Comparison of ENCODE assay signal across 24 cellular contexts in genomic region chr2:11179196-11179595, GRCh38. TPM values are rescaled to one million over a fixed set of nuclear protein-coding genes. Genes with fewer than 3 reads are reported as not detected.
A peak's percentile ranks its signal among the peaks of the same experiment; 100 is the strongest.
DNase-seq lines count a peak whose midpoint lies in the region; ATAC-seq, FAIRE-seq and TF ChIP-seq lines count a peak whose summit lies in the region.
"Had no signal": no experiment of that assay in that cellular context is flagged by ENCODE, and none has a peak within 500 bp of the region (broad histone marks: within the 10 kb centered on the region; RNA-seq: fewer than 3 reads in every experiment).

No MANE protein-coding gene starts in this region.

- CTCF ChIA-PET in SK-N-SH (lab: Yijun Ruan, JAX) (interaction anchor here (1.1 kb wide), 1 partner anchor 16 kb away, joined by 4 read pairs; no protein-coding TSS in a partner anchor), HepG2 (lab: Yijun Ruan, JAX; ENCODE audit: low intra/inter-chr PET ratio, low total read pairs) (no interaction called here)

- H3K27ac Mint-ChIP-seq in nephron progenitor cell = peak overlapping the region; percentile 18
- no peak overlapping the region for H3K27ac Mint-ChIP-seq in GM23338
- H3K27ac Mint-ChIP-seq: B cell; CD4-positive, alpha-beta T cell had no signal

- TF ChIP-seq EP300 in SK-N-SH (IDR thresholded peaks at IDR 0.05; ENCODE audit: borderline replicate concordance in 1 of 2, low read depth in 1 of 2, low read length in 1 of 2) (no peak), HepG2 (IDR thresholded peaks at IDR 0.05; ENCODE audit: low read depth in 2 of 2, low read length in 2 of 2) (no peak), HepG2 (CRISPR knock-in tag; IDR thresholded peaks at IDR 0.05; ENCODE audit: borderline replicate concordance) (no peak)

- H3K9me3 Mint-ChIP-seq in nephron progenitor cell (no peaks in the 10 kb centered on the region), GM23338 (no peaks in the 10 kb centered on the region)
- H3K9me3 Mint-ChIP-seq: CD4-positive, alpha-beta T cell; CD8-positive, alpha-beta memory T cell had no signal

- H3K27me3 ChIP-seq in SK-N-SH (ENCODE audit: insufficient read depth) = no peaks in the 10 kb centered on the region
- no peaks in the 10 kb centered on the region for H3K27me3 ChIP-seq in HepG2 (ENCODE audit: control insufficient read depth in 1 of 2, insufficient read depth in 2 of 2, low read length in 2 of 2)
- no peaks in the 10 kb centered on the region for H3K27me3 ChIP-seq in right lobe of liver
- no peaks in the 10 kb centered on the region for H3K27me3 ChIP-seq in GM23338 (ENCODE audit: insufficient read depth)
- H3K27me3 ChIP-seq: BLaER1 treated with 17β-estradiol and CSF1 and Interleukin-3, amounts not matched to agents 10 nM and 100 nM had no signal

- intact Hi-C loops in HepG2 (cut with micrococcal nuclease; ENCODE audit: unreplicated experiment) (loop anchor here (5.0 kb wide), 1 partner anchor 47 kb away; a partner anchor contains a TSS), right lobe of liver (cut with DNase I) (no loop called here)

- H3K9ac ChIP-seq in SK-N-SH (no peak overlapping the region), HepG2 (ENCODE audit: insufficient read depth, low read depth, low read length) (no peak overlapping the region)
- H3K9ac ChIP-seq: BLaER1 treated with 17β-estradiol and CSF1 and Interleukin-3, amounts not matched to agents 10 nM and 100 nM had no signal

- no peaks in the 10 kb centered on the region for H4K20me1 ChIP-seq in SK-N-SH (ENCODE audit: insufficient read depth)
- H4K20me1 ChIP-seq in HepG2 (ENCODE audit: insufficient read depth, low read length) = no peaks in the 10 kb centered on the region
- H4K20me1 ChIP-seq in GM23338 (replicated peaks; ENCODE audit: insufficient read depth) = no peaks in the 10 kb centered on the region
- H4K20me1 ChIP-seq: BLaER1 treated with 17β-estradiol and CSF1 and Interleukin-3, amounts not matched to agents 10 nM and 100 nM had no signal

- no peak for FAIRE-seq in HepG2 (lab: Jason Lieb, UNC)
- FAIRE-seq: GM12891, GM19239 had no signal

- DNase-seq in SK-N-SH (no peak), HepG2 (ENCODE audit: low spot score) (no peak), right lobe of liver (no peak), nephron progenitor cell (no peak), GM23338 (ENCODE audit: low spot score) (no peak)
- DNase-seq: AML-193; CD4-positive, alpha-beta T cell; CD8-positive, alpha-beta memory T cell; COR-L47; DMS 273 treated with DMSO at 0.1 percent for 48 hours; DMS153; DMS53; DMS79; DND-41; EL; GDM1 had no signal

- H3K4me3 ChIP-seq in SK-N-SH (ENCODE audit: low read depth in 2 of 2, low read length in 1 of 2) (no peak overlapping the region), HepG2 (replicated peaks in 1 of 3; ENCODE audit: insufficient read depth in 1 of 3, low read depth in 2 of 3, low read length in 3 of 3) (no peak overlapping the region), right lobe of liver (no peak overlapping the region), GM23338 (no peak overlapping the region)
- H3K4me3 ChIP-seq: A549; BLaER1 treated with 17β-estradiol and CSF1 and Interleukin-3, amounts not matched to agents 10 nM and 100 nM had no signal

- H3F3A ChIP-seq in SK-N-SH (replicated peaks; ENCODE audit: insufficient read depth) (peaks cover 31% of the 10 kb centered on the region), GM23338 (replicated peaks; ENCODE audit: low read depth) (no peaks in the 10 kb centered on the region)

- H3K4me3 Mint-ChIP-seq in nephron progenitor cell = no peak overlapping the region
- H3K4me3 Mint-ChIP-seq in GM23338 = no peak overlapping the region
- H3K4me3 Mint-ChIP-seq: B cell; CD4-positive, alpha-beta T cell; CD8-positive, alpha-beta memory T cell had no signal

- H3K9me3 ChIP-seq in SK-N-SH (no peaks in the 10 kb centered on the region), HepG2 (ENCODE audit: low read length) (no peaks in the 10 kb centered on the region), right lobe of liver (no peaks in the 10 kb centered on the region)
- H3K9me3 ChIP-seq: A549; BLaER1 treated with 17β-estradiol and CSF1 and Interleukin-3, amounts not matched to agents 10 nM and 100 nM had no signal

- H3K9me2 ChIP-seq in SK-N-SH = no peaks in the 10 kb centered on the region
- no peaks in the 10 kb centered on the region for H3K9me2 ChIP-seq in GM23338 (ENCODE audit: insufficient read depth)

- POLR2A ChIA-PET in SK-N-SH (lab: Yijun Ruan, JAX) (no interaction called here), HepG2 (lab: Yijun Ruan, JAX) (no interaction called here)

- H2AFZ ChIP-seq in SK-N-SH (ENCODE audit: low read depth) (no peak overlapping the region), HepG2 (ENCODE audit: low read length) (no peak overlapping the region), GM23338 (no peak overlapping the region)

- H3K4me2 ChIP-seq in SK-N-SH (no peak overlapping the region), HepG2 (ENCODE audit: low read depth, low read length) (no peak overlapping the region), GM23338 (no peak overlapping the region)
- H3K4me2 ChIP-seq: A549; BLaER1 treated with 17β-estradiol and CSF1 and Interleukin-3, amounts not matched to agents 10 nM and 100 nM had no signal

- H3K36me3 Mint-ChIP-seq in nephron progenitor cell (ENCODE audit: low read depth) = peaks cover 31% of the 10 kb centered on the region
- H3K36me3 Mint-ChIP-seq in GM23338 (ENCODE audit: low read depth) = no peaks in the 10 kb centered on the region; the same call in 2 of the 3 replicates

- WGBS in SK-N-SH (ENCODE audit: low lambda C conversion rate) = 88% methylated on average over 4 of the region's 4 CpGs
- WGBS in HepG2 (ENCODE audit: low lambda C conversion rate) = 84% methylated on average over 4 of the region's 4 CpGs
- 68% methylated on average over 3 of the region's 4 CpGs for WGBS in right lobe of liver (ENCODE audit: insufficient coverage, low coverage, low lambda C conversion rate, missing lambda C conversion rate)

- no TSS peak for BruUV-seq in HepG2 (replicated peaks; lab: Mats Ljungman, UMichigan)

- in situ Hi-C loops in HepG2 (cut with HindIII; ENCODE audit: extremely low pct_ligation_motif_present, low pct_unique_long_range_greater_than_20kb) = no loop called here

- TF ChIP-seq POLR2A in HepG2 (IDR thresholded peaks at IDR 0.05; ENCODE audit: insufficient read depth in 1 of 2, low read depth in 2 of 2, low read length in 2 of 2) = no peak
- TF ChIP-seq POLR2A in right lobe of liver (IDR thresholded peaks at IDR 0.05) = no peak

- H3K27me3 Mint-ChIP-seq in nephron progenitor cell (ENCODE audit: low read depth, poor library complexity) = peaks cover 4% of the 10 kb centered on the region
- H3K27me3 Mint-ChIP-seq in GM23338 (ENCODE audit: insufficient read depth, low read depth, poor library complexity) = no peaks in the 10 kb centered on the region
- H3K27me3 Mint-ChIP-seq: B cell; CD4-positive, alpha-beta T cell; CD8-positive, alpha-beta memory T cell had no signal

- H3K4me1 Mint-ChIP-seq in nephron progenitor cell (no peaks in the 10 kb centered on the region), GM23338 (peaks cover 4% of the 10 kb centered on the region; the same call in 2 of the 3 replicates)

- TF ChIP-seq CTCF in SK-N-SH (IDR thresholded peaks at IDR 0.05) (no peak), HepG2 (CRISPR knock-in tag; IDR thresholded peaks at IDR 0.05) (no peak), right lobe of liver (IDR thresholded peaks at IDR 0.05) (no peak), nephron progenitor cell (IDR thresholded peaks at IDR 0.05) (no peak), GM23338 (conservative IDR thresholded peaks at IDR 0.05; ENCODE audit: low read depth in 2 of 2) (no peak)

- TF ChIP-seq RAD21 in SK-N-SH (IDR thresholded peaks at IDR 0.05; ENCODE audit: low read length) (no peak), HepG2 (CRISPR knock-in tag; IDR thresholded peaks at IDR 0.05) (no peak)

- H3K36me3 ChIP-seq in SK-N-SH (replicated peaks in 1 of 2; ENCODE audit: control insufficient read depth in 1 of 2, insufficient read depth in 2 of 2, low read length in 1 of 2) (peaks cover 35 to 38% of the 10 kb centered on the region in 2 experiments), HepG2 (replicated peaks in 1 of 2; ENCODE audit: control insufficient read depth in 1 of 2, insufficient read depth in 2 of 2, low read length in 2 of 2) (peaks cover 4 to 20% of the 10 kb centered on the region in 2 experiments), right lobe of liver (peaks cover 0 to 11% (median 9%) of the 10 kb centered on the region in 4 donors), GM23338 (ENCODE audit: insufficient read depth) (0 out of 2 replicates have a peak, but pooled peaks cover 7% of the 10 kb centered on the region)

- H3K79me2 ChIP-seq in SK-N-SH (ENCODE audit: insufficient read depth) (no peaks in the 10 kb centered on the region; the same call in 1 of the 2 replicates), HepG2 (ENCODE audit: insufficient read depth, low read length) (no peaks in the 10 kb centered on the region), GM23338 (replicated peaks; ENCODE audit: insufficient read depth) (no peaks in the 10 kb centered on the region)

- ATAC-seq in SK-N-SH treated with all-trans-retinoic acid at 6 μM for 48 hours (no peak), HepG2 (no peak), right lobe of liver (no peak), GM23338 (no peak)

- H3K27ac ChIP-seq in SK-N-SH (ENCODE audit: low read depth in 2 of 2, low read length in 1 of 2) (no peak overlapping the region), HepG2 (ENCODE audit: extremely low read length, insufficient read depth, low read length) (no peak overlapping the region), right lobe of liver (no peak overlapping the region), GM23338 (ENCODE audit: low read depth) (no peak overlapping the region)
- H3K27ac ChIP-seq: 22Rv1; A549; BLaER1 treated with 17β-estradiol and CSF1 and Interleukin-3, amounts not matched to agents 10 nM and 100 nM; C4-2B had no signal

- H3K4me1 ChIP-seq in SK-N-SH (ENCODE audit: control insufficient read depth in 1 of 2, insufficient read depth in 2 of 2, low read depth in 1 of 2, low read length in 1 of 2) (peaks cover 5 to 12% of the 10 kb centered on the region in 2 experiments; a peak in 2 of 4 replicates), HepG2 (ENCODE audit: insufficient read depth, low read length) (0 out of 2 replicates have a peak, but pooled peaks cover 13% of the 10 kb centered on the region), right lobe of liver (no peaks in the 10 kb centered on the region), GM23338 (ENCODE audit: insufficient read depth) (no peaks in the 10 kb centered on the region)
- H3K4me1 ChIP-seq: A549 had no signal

RNA-seq across cellular contexts. Expression of gene SLC66A3, which starts 23.9 kb away (rescaled TPM):
- 49.0 and 53.9 TPM in 2 replicates for polyA plus RNA-seq in SK-N-SH (2012; rRNA removed)
- 43.8 and 49.4 TPM in 2 replicates for polyA plus RNA-seq in SK-N-SH (2012; cell fraction: cytosol; rRNA removed)
- 40.4 and 57.5 TPM in 2 replicates for polyA plus RNA-seq in SK-N-SH (2012; cell fraction: nucleus; rRNA removed)
- total RNA-seq in HepG2 (2016; rRNA removed; fragmentation: Illumina TruSeq; extraction: Trizol) = 1.5 and 2.2 TPM in 2 replicates
- total RNA-seq in HepG2 (2016; cell fraction: cytosol; rRNA removed; fragmentation: Illumina TruSeq; extraction: Trizol; ENCODE audit: low read depth) = 0.71 and 1.4 TPM in 2 replicates
- total RNA-seq in HepG2 (2016; cell fraction: insoluble cytoplasmic fraction; rRNA removed; fragmentation: Illumina TruSeq; extraction: Trizol) = 1.8 TPM in 2 replicates
- 2.2 and 2.8 TPM in 2 replicates for total RNA-seq in HepG2 (2016; cell fraction: membrane; rRNA removed; fragmentation: Illumina TruSeq; extraction: Trizol)
- 1.3 and 2.1 TPM in 2 replicates for total RNA-seq in HepG2 (2016; cell fraction: nucleus; rRNA removed; fragmentation: Illumina TruSeq; extraction: Trizol)
- polyA plus RNA-seq in HepG2 (2011; rRNA removed) = 3.7 and 5.0 TPM in 2 replicates
- polyA plus RNA-seq in HepG2 (2011; cell fraction: cytosol; rRNA removed) = 3.7 and 4.6 TPM in 2 replicates
- 1.2 and 1.6 TPM in 2 replicates for polyA plus RNA-seq in HepG2 (2011; cell fraction: nucleus; rRNA removed)
- 2.1 and 2.2 TPM in 2 replicates for polyA plus RNA-seq in HepG2 (2012)
- 1.4 and 2.5 TPM in 2 replicates for polyA plus RNA-seq in HepG2 (2016; cell fraction: cytosol; fragmentation: Illumina TruSeq; extraction: Trizol; ENCODE audit: low read depth)
- 1.7 TPM in 2 replicates for polyA plus RNA-seq in HepG2 (2016; cell fraction: insoluble cytoplasmic fraction; fragmentation: Illumina TruSeq; extraction: Trizol; ENCODE audit: low read depth)
- 2.2 and 2.4 TPM in 2 replicates for polyA plus RNA-seq in HepG2 (2016; cell fraction: membrane; fragmentation: Illumina TruSeq; extraction: Trizol; ENCODE audit: low read depth)
- 1.5 and 3.4 TPM in 2 replicates for polyA plus RNA-seq in HepG2 (2016; cell fraction: nucleus; fragmentation: Illumina TruSeq; extraction: Trizol; ENCODE audit: insufficient read depth, low read depth)
- polyA minus RNA-seq in HepG2 (2011; rRNA and poly(A)+ RNA removed; ENCODE audit: low replicate concordance) = 11.8 and 11.9 TPM in 2 replicates
- 1.6 and 1.7 TPM in 2 replicates for polyA minus RNA-seq in HepG2 (2011; cell fraction: cytosol; rRNA and poly(A)+ RNA removed)
- polyA minus RNA-seq in HepG2 (2011; cell fraction: nucleus; rRNA and poly(A)+ RNA removed) = 0.90 and 2.4 TPM in 2 replicates
- 10 to 100 TPM in 2 of 6 experiments, 1 to 10 TPM in 4; 4.9 to 16.1 (median 8.8) TPM for total RNA-seq in right lobe of liver
- 16.5 and 18.4 TPM in 2 replicates for total RNA-seq in GM23338 (2014; rRNA removed; shearing (Covaris generic))
- 13.7 TPM in 2 replicates for polyA plus RNA-seq in GM23338 (2016; fragmentation: Nextera tagmentation; extraction: Ambion mirVana)

Comparison
In these comparisons a context has a peak if more than half of its experiments do, and no peak if none do; other contexts are left out.
1. Of the 25 proteins assayed by ChIP-seq in both HepG2 and SK-N-SH: peak only in HepG2: none; only in SK-N-SH: POLR2AphosphoS5; in both: none; in neither: 24.